ENCODE assay signal across 8 cellular contexts in the genomic region with DNA sequence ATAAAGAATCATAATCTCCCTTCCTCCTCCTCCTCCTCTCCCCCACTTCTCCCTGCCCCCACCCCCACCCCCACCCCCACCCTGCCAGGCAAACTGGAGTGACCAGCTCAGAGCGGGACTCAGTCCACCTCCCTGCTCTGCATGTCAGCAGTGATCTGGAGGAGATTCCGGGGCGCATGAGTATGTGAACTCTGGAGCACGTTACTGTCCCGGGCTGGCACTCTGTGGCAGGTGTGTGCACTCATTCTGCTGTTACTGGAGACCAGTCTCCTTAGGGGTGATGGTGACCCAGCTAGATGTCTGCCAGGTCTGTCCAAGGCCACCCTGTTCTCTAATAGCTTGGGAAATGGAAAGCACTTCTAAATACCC. TPM values are rescaled to one million over a fixed set of nuclear protein-coding genes. Genes with fewer than 3 reads are reported as not detected.
DNase-seq lines count a peak whose midpoint lies in the region; ATAC-seq and TF ChIP-seq lines count a peak whose summit lies in the region.

No MANE protein-coding gene starts in this region.

- no peak overlapping the region for H3K4me3 Mint-ChIP-seq in activated naive CD8-positive, alpha-beta T cell treated with anti-CD3 and anti-CD28 coated beads, Interleukin-2, amount 50 U/mL, for 24 hours
- H3K4me3 Mint-ChIP-seq in activated CD4-positive, alpha-beta T cell treated with anti-CD3 and anti-CD28 coated beads for 36 hours, result no peak overlapping the region

- ATAC-seq in activated naive CD8-positive, alpha-beta T cell treated with anti-CD3 and anti-CD28 coated beads, Interleukin-2, amount 50 U/mL, for 24 hours, result no peak
- no peak for ATAC-seq in activated CD4-positive, alpha-beta T cell treated with anti-CD3 and anti-CD28 coated beads for 36 hours

- no peaks in the 10 kb centered on the region for H3K9me2 ChIP-seq in hepatocyte (replicated peaks; ENCODE audit: insufficient read depth)

- H2AFZ ChIP-seq in ACC112 (ENCODE audit: low read length, unreplicated experiment) (no peak overlapping the region), hepatocyte (no peak overlapping the region)

- H3K4me3 ChIP-seq in ACC112 (ENCODE audit: low read depth, low read length) (no peak overlapping the region), hepatocyte (no peak overlapping the region), lower leg skin (ENCODE audit: low read depth, poor library complexity, severe bottlenecking) (no peak overlapping the region)

- H3K4me1 ChIP-seq in ACC112 (ENCODE audit: control insufficient read depth, insufficient read depth, low read length, unreplicated experiment), result peaks cover 34% of the 10 kb centered on the region
- H3K4me1 ChIP-seq in hepatocyte (ENCODE audit: insufficient read depth), result peaks cover 47% of the 10 kb centered on the region

- 75% methylated on average over 5 of the region's 5 CpGs for WGBS in hepatocyte (ENCODE audit: low lambda C conversion rate, missing lambda C conversion rate)
- 18 to 51% methylated on average over 4 to 5 of the region's 5 CpGs for WGBS in lower leg skin, 2 donors

- no peaks in the 10 kb centered on the region for H3K9me3 ChIP-seq in hepatocyte (ENCODE audit: low read depth)

- H3K4me1 Mint-ChIP-seq in activated naive CD8-positive, alpha-beta T cell treated with anti-CD3 and anti-CD28 coated beads, Interleukin-2, amount 50 U/mL, for 24 hours, result peaks cover 80% of the 10 kb centered on the region
- peaks cover 72% of the 10 kb centered on the region for H3K4me1 Mint-ChIP-seq in activated CD4-positive, alpha-beta T cell treated with anti-CD3 and anti-CD28 coated beads for 36 hours

- no peaks in the 10 kb centered on the region for H3K9me3 Mint-ChIP-seq in activated naive CD8-positive, alpha-beta T cell treated with anti-CD3 and anti-CD28 coated beads, Interleukin-2, amount 50 U/mL, for 24 hours
- H3K9me3 Mint-ChIP-seq in activated CD4-positive, alpha-beta T cell treated with anti-CD3 and anti-CD28 coated beads for 36 hours (ENCODE audit: low read depth), result no peaks in the 10 kb centered on the region

- H3K27me3 ChIP-seq in ACC112 (ENCODE audit: insufficient read depth, low read length) (no peaks in the 10 kb centered on the region), hepatocyte (no peaks in the 10 kb centered on the region)

- H3K79me2 ChIP-seq in ACC112 (ENCODE audit: control insufficient read depth, insufficient read depth, low read length, unreplicated experiment) (peaks cover 76% of the 10 kb centered on the region), hepatocyte (peaks cover 85% of the 10 kb centered on the region)

- peak overlapping the region; percentile 21 for H3K27ac Mint-ChIP-seq in activated naive CD8-positive, alpha-beta T cell treated with anti-CD3 and anti-CD28 coated beads, Interleukin-2, amount 50 U/mL, for 24 hours
- H3K27ac Mint-ChIP-seq in activated CD4-positive, alpha-beta T cell treated with anti-CD3 and anti-CD28 coated beads for 36 hours, result no peak overlapping the region

- no peak for DNase-seq in activated naive CD8-positive, alpha-beta T cell treated with anti-CD3 and anti-CD28 coated beads, Interleukin-2, amount 50 U/mL, for 24 hours
- DNase-seq in hepatocyte (ENCODE audit: low spot score) (no peak), posterior vena cava (ENCODE audit: low spot score) (peak; percentile 72), lower leg skin (ENCODE audit: low spot score in 2 of 2) (no peak), GM10266 (ENCODE audit: extremely low spot score) (no peak), SK-N-DZ (ENCODE audit: low spot score) (no peak)
- no peak for DNase-seq in activated CD4-positive, alpha-beta T cell treated with anti-CD3 and anti-CD28 coated beads for 36 hours

- CTCF ChIA-PET in activated CD4-positive, alpha-beta T cell treated with anti-CD3 and anti-CD28 coated beads for 36 hours (lab: Charles Lee), result interaction anchor here (1.1 to 1.4 kb wide), 3 partner anchors 15 to 37 kb away, joined by 3 to 5 read pairs (median 4); no protein-coding TSS in a partner anchor

- POLR2A ChIA-PET in activated CD4-positive, alpha-beta T cell treated with anti-CD3 and anti-CD28 coated beads for 36 hours (lab: Charles Lee), result interaction anchor here (0.5 kb wide), 1 partner anchor 15 kb away, joined by 5 read pairs; no protein-coding TSS in a partner anchor

- H3K4me2 ChIP-seq in hepatocyte, result peak overlapping the region; percentile 63

- H3K36me3 ChIP-seq in ACC112 (ENCODE audit: insufficient read depth, low read length), result no peaks in the 10 kb centered on the region
- no peaks in the 10 kb centered on the region for H3K36me3 ChIP-seq in hepatocyte (replicated peaks; ENCODE audit: insufficient read depth, low read depth)

- no peak for TF ChIP-seq CTCF in hepatocyte (IDR thresholded peaks at IDR 0.05; ENCODE audit: poor library complexity)
- TF ChIP-seq CTCF in lower leg skin (IDR thresholded peaks at IDR 0.05), result no peak
- no peak for TF ChIP-seq CTCF in GM10266 (IDR thresholded peaks at IDR 0.05; ENCODE audit: control insufficient read depth, insufficient read depth, low read depth, missing control alignments)

- H3K36me3 Mint-ChIP-seq in activated naive CD8-positive, alpha-beta T cell treated with anti-CD3 and anti-CD28 coated beads, Interleukin-2, amount 50 U/mL, for 24 hours (ENCODE audit: low read depth), result peaks cover 14% of the 10 kb centered on the region
- H3K36me3 Mint-ChIP-seq in activated CD4-positive, alpha-beta T cell treated with anti-CD3 and anti-CD28 coated beads for 36 hours (ENCODE audit: low read depth), result peaks cover 16% of the 10 kb centered on the region

- peaks cover 80% of the 10 kb centered on the region for H4K20me1 ChIP-seq in hepatocyte (ENCODE audit: insufficient read depth, poor library complexity, severe bottlenecking)

- H3K27ac ChIP-seq in ACC112 (ENCODE audit: low read depth, low read length) (0 out of 2 replicates have a peak overlapping the region, but pooled peaks have one; percentile 10), hepatocyte (peak overlapping the region; percentile 56)

- intact Hi-C loops in posterior vena cava (cut with DNase I), result no loop called here
- intact Hi-C loops in lower leg skin (cut with DNase I; ENCODE audit: low total_unique reads), result no loop called here
- intact Hi-C loops in activated CD4-positive, alpha-beta T cell treated with anti-CD3 and anti-CD28 coated beads for 36 hours (cut with DNase I, micrococcal nuclease), result no loop called here

- H3K27me3 Mint-ChIP-seq in activated naive CD8-positive, alpha-beta T cell treated with anti-CD3 and anti-CD28 coated beads, Interleukin-2, amount 50 U/mL, for 24 hours, result no peaks in the 10 kb centered on the region
- no peaks in the 10 kb centered on the region for H3K27me3 Mint-ChIP-seq in activated CD4-positive, alpha-beta T cell treated with anti-CD3 and anti-CD28 coated beads for 36 hours

- no peak for TF ChIP-seq POLR2A in lower leg skin (IDR thresholded peaks at IDR 0.05)

RNA-seq across cellular contexts. Expression of a gene that starts 33.9 kb away (rescaled TPM):
- 22.4 and 24.1 TPM in 2 replicates for total RNA-seq in hepatocyte
- 40.8 and 48.2 TPM in 2 replicates for polyA plus RNA-seq in hepatocyte
- 10 to 100 TPM; 20.5 to 24.5 TPM for total RNA-seq in posterior vena cava
- 10 to 100 TPM; 78.3 to 87.2 (median 81.2) TPM for total RNA-seq in lower leg skin
- total RNA-seq in activated CD4-positive, alpha-beta T cell treated with anti-CD3 and anti-CD28 coated beads for 36 hours, result 10 to 100 TPM; 24.3 to 24.9 TPM
- 15.2 and 15.4 TPM in 2 replicates for polyA plus RNA-seq in SK-N-DZ (2014; cell fraction: cytosol; rRNA removed)
- 9.8 and 11.1 TPM in 2 replicates for polyA plus RNA-seq in SK-N-DZ (2014; cell fraction: nucleus; rRNA removed)

RNA-seq across cellular contexts. Expression of a gene that starts 44.1 kb away (rescaled TPM):
- total RNA-seq in hepatocyte, result 4.3 and 4.4 TPM in 2 replicates
- polyA plus RNA-seq in hepatocyte, result 3.1 and 3.5 TPM in 2 replicates
- total RNA-seq in posterior vena cava, result 1 to 10 TPM in 1 of 2 donors, under 1 TPM in 1; 0.95 to 2.7 TPM
- total RNA-seq in lower leg skin, result under 1 TPM in 1 of 4 donors, not detected in 3; 0.16 TPM
- total RNA-seq in activated CD4-positive, alpha-beta T cell treated with anti-CD3 and anti-CD28 coated beads for 36 hours, result under 1 TPM; 0.37 TPM
- polyA plus RNA-seq in SK-N-DZ (2014; cell fraction: cytosol; rRNA removed), result 115 and 123 TPM in 2 replicates
- 163 and 172 TPM in 2 replicates for polyA plus RNA-seq in SK-N-DZ (2014; cell fraction: nucleus; rRNA removed)

RNA-seq across cellular contexts. Expression of a gene that starts 59.6 kb away (rescaled TPM):
- total RNA-seq in hepatocyte, result 24.0 and 25.2 TPM in 2 replicates
- 5.4 and 9.9 TPM in 2 replicates for polyA plus RNA-seq in hepatocyte
- 10 to 100 TPM; 11.8 to 15.1 TPM for total RNA-seq in posterior vena cava
- total RNA-seq in lower leg skin, result 1 to 10 TPM; 5.1 to 8.3 (median 6.0) TPM
- total RNA-seq in activated CD4-positive, alpha-beta T cell treated with anti-CD3 and anti-CD28 coated beads for 36 hours, result 10 to 100 TPM; 25.7 to 26.2 TPM
- polyA plus RNA-seq in SK-N-DZ (2014; cell fraction: cytosol; rRNA removed), result 59.1 and 74.8 TPM in 2 replicates
- 37.1 and 53.8 TPM in 2 replicates for polyA plus RNA-seq in SK-N-DZ (2014; cell fraction: nucleus; rRNA removed)
